In the genomic region with DNA sequence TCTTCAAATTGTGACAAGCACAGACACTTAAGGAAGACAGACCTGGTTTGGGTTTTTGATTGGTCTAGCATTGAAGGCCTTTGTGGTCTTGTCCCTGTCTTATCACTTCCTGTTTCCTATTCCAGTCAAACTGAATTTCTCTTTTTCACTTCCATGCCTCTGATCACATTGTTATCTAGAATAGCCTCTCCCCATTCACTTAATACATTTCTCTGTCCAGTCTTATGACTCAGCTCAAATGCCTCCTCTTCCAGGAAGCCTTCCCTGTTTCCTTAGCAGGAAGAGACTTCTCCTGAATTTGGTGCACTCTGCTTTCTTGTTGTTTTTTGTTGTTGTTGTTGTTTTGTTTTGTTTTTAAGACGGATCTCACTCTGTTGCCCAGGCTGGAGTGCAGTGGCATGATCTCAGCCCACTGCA, we compare ENCODE assay signal across 13 cellular contexts. TPM values are rescaled to one million over a fixed set of nuclear protein-coding genes. Genes with fewer than 3 reads are reported as not detected.
DNase-seq lines count a peak whose midpoint lies in the region; ATAC-seq, FAIRE-seq and TF ChIP-seq lines count a peak whose summit lies in the region.
"Had no signal": no experiment of that assay in that cellular context is flagged by ENCODE, and none has a peak within 500 bp of the region (broad histone marks: within the 10 kb centered on the region; RNA-seq: fewer than 3 reads in every experiment).

No MANE protein-coding gene starts in this region.

- H3K4me1 ChIP-seq in DOHH2 (ENCODE audit: control insufficient read depth, low read length) (peaks cover 14% of the 10 kb centered on the region), body of pancreas (peaks cover 55% of the 10 kb centered on the region), pancreas (peaks cover 23 to 42% (median 36%) of the 10 kb centered on the region in 3 donors)
- H3K4me1 ChIP-seq: colonic mucosa had no signal

- H3K27me3 ChIP-seq in DOHH2 (ENCODE audit: control insufficient read depth, low read length) (no peaks in the 10 kb centered on the region), body of pancreas (no peaks in the 10 kb centered on the region), pancreas (no peaks in the 10 kb centered on the region)
- H3K27me3 ChIP-seq: colonic mucosa had no signal

- 84 to 94% methylated on average over 1 of the region's 1 CpG for WGBS in body of pancreas, 2 donors
- 90 to 95% methylated on average over 1 of the region's 1 CpG for WGBS in pancreas, 2 donors

- ATAC-seq in body of pancreas = no peak
- peak in 1 of 4 donors; percentile 6 for ATAC-seq in pancreas
- ATAC-seq in GM21786 (IDR thresholded peaks at IDR 0.05; ENCODE audit: unreplicated experiment) = no peak

- no peak for TF ChIP-seq POLR2A in body of pancreas (IDR thresholded peaks at IDR 0.05)

- H3F3A ChIP-seq in DOHH2 (ENCODE audit: control insufficient read depth, insufficient read depth) = no peaks in the 10 kb centered on the region

- H3K79me2 ChIP-seq in DOHH2 (ENCODE audit: control insufficient read depth, low read length) = no peaks in the 10 kb centered on the region

- H3K9me3 ChIP-seq in DOHH2 (ENCODE audit: control insufficient read depth, insufficient read depth, low read length) (no peaks in the 10 kb centered on the region), body of pancreas (no peaks in the 10 kb centered on the region), pancreas (no peaks in the 10 kb centered on the region)
- H3K9me3 ChIP-seq: colonic mucosa had no signal

- H3K9me2 ChIP-seq in DOHH2 (replicated peaks; ENCODE audit: control insufficient read depth, low read length) = no peaks in the 10 kb centered on the region

- no peak for FAIRE-seq in pancreas (lab: Jason Lieb, UNC)
- FAIRE-seq: frontal cortex had no signal

- H3K4me2 ChIP-seq in DOHH2 (ENCODE audit: low read length) = peak overlapping the region; percentile 31; the same call in 1 of the 2 replicates

- H3K4me3 ChIP-seq in DOHH2 (ENCODE audit: low read length) = no peak overlapping the region
- H3K4me3 ChIP-seq in body of pancreas = no peak overlapping the region
- no peak overlapping the region for H3K4me3 ChIP-seq in pancreas
- H3K4me3 ChIP-seq: colonic mucosa had no signal

- DNase-seq in NOMO-1 treated with dmso at 0.1 percent for 144 hours (lab: John Stamatoyannopoulos, UW; ENCODE audit: unreplicated experiment) (peak; percentile 71), body of pancreas (no peak), pancreas (no peak), cerebellar nuclear complex (lab: John Stamatoyannopoulos, UW) (no peak), COLO829 (ENCODE audit: low spot score) (no peak), NCI-H2081 treated with DMSO at 0.1 percent for 48 hours (lab: John Stamatoyannopoulos, UW) (no peak)
- DNase-seq: activated effector memory CD4-positive, alpha-beta T cell treated with Interleukin-2 at 50 U/mL for 16 hours; colonic mucosa; NCI-H1436 treated with DMSO at 0.1 percent for 48 hours; substantia nigra had no signal

- H3K27ac ChIP-seq in DOHH2 (ENCODE audit: low read depth, low read length) (no peak overlapping the region), body of pancreas (peak overlapping the region; percentile 70 to 84 (median 76)), pancreas (peak overlapping the region; percentile 30 to 85 (median 60))

- no peaks in the 10 kb centered on the region for H4K20me1 ChIP-seq in DOHH2 (ENCODE audit: control insufficient read depth, insufficient read depth, low read depth, low read length)

- no peaks in the 10 kb centered on the region for H3K36me3 ChIP-seq in DOHH2 (ENCODE audit: control insufficient read depth, low read length)
- no peaks in the 10 kb centered on the region for H3K36me3 ChIP-seq in body of pancreas (replicated peaks in 1 of 2; ENCODE audit: insufficient read depth in 1 of 2, low read depth in 2 of 2)
- H3K36me3 ChIP-seq in pancreas = no peaks in the 10 kb centered on the region
- H3K36me3 ChIP-seq: colonic mucosa had no signal

- intact Hi-C loops in body of pancreas (cut with DNase I) (no loop called here), pancreas (cut with DNase I) (no loop called here)

- no peak for TF ChIP-seq CTCF in DOHH2 (IDR thresholded peaks at IDR 0.05; ENCODE audit: low read depth, low read length, poor library complexity, severe bottlenecking)
- no peak for TF ChIP-seq CTCF in body of pancreas (IDR thresholded peaks at IDR 0.05)
- TF ChIP-seq CTCF in pancreas (IDR thresholded peaks at IDR 0.05) = no peak

RNA-seq across cellular contexts. Expression of gene LIMD1, which starts 45.5 kb away (rescaled TPM):
- 10 to 100 TPM; 22.8 to 32.6 TPM for total RNA-seq in body of pancreas
- total RNA-seq in pancreas = 10 to 100 TPM; 13.9 to 27.9 (median 17.6) TPM
- 10 to 100 TPM in 1 of 2 donors, 1 to 10 TPM in 1; 5.8 to 11.6 TPM for polyA plus RNA-seq in pancreas

RNA-seq across cellular contexts. Expression of gene SACM1L, which starts 49.1 kb away (rescaled TPM):
- 10 to 100 TPM; 25.1 to 49.5 TPM for total RNA-seq in body of pancreas
- total RNA-seq in pancreas = 10 to 100 TPM; 15.4 to 29.8 (median 18.4) TPM
- 10 to 100 TPM; 18.3 to 28.9 TPM for polyA plus RNA-seq in pancreas
